ENCODE assay signal across 14 cellular contexts in the genomic region with DNA sequence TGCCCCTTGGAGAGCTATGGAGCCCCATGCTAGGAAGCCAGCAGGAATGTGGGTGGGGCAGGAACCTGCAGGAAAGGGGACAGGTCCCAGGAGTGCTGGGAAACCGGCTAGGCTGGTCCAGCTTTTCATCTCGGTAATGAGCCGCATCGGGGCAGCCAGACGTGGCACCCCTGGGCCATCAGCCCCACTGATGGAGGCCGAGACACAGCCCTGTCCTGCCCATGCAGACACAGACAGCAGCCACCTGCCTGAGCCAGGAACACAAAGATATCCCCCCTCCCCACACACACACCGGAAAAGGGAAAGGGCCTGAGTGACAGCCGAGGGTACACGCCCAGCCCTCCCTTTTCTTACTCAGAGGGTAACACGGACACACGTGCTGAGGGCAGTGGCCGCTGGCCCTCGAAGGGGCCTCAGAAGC. TPM values are rescaled to one million over a fixed set of nuclear protein-coding genes. Genes with fewer than 3 reads are reported as not detected.
DNase-seq lines count a peak whose midpoint lies in the region; ATAC-seq and TF ChIP-seq lines count a peak whose summit lies in the region.
"Had no signal": no experiment of that assay in that cellular context is flagged by ENCODE, and none has a peak within 500 bp of the region (broad histone marks: within the 10 kb centered on the region; RNA-seq: fewer than 3 reads in every experiment).

No MANE protein-coding gene starts in this region.

- H3K4me1 Mint-ChIP-seq in progenitor cell of endocrine pancreas (ENCODE audit: low read depth), result peaks cover 8% of the 10 kb centered on the region
- H3K4me1 Mint-ChIP-seq: naive thymus-derived CD4-positive, alpha-beta T cell had no signal

- ATAC-seq in GM18858 (IDR thresholded peaks at IDR 0.05; ENCODE audit: unreplicated experiment) (no peak), HG02642 (IDR thresholded peaks at IDR 0.05; ENCODE audit: poor library complexity, unreplicated experiment) (no peak), HG03175 (IDR thresholded peaks at IDR 0.05; ENCODE audit: unreplicated experiment) (no peak)
- ATAC-seq: naive thymus-derived CD4-positive, alpha-beta T cell had no signal

- H3K9me3 Mint-ChIP-seq in progenitor cell of endocrine pancreas (ENCODE audit: low read depth), result no peaks in the 10 kb centered on the region

- H3K4me3 Mint-ChIP-seq in progenitor cell of endocrine pancreas (ENCODE audit: low read depth), result no peak overlapping the region
- H3K4me3 Mint-ChIP-seq: naive thymus-derived CD4-positive, alpha-beta T cell had no signal

- peak overlapping the region; percentile 84 for H3K27ac Mint-ChIP-seq in progenitor cell of endocrine pancreas
- H3K27ac Mint-ChIP-seq: naive thymus-derived CD4-positive, alpha-beta T cell had no signal

- TF ChIP-seq CTCF in progenitor cell of endocrine pancreas (IDR thresholded peaks at IDR 0.05; ENCODE audit: unreplicated experiment), result no peak

- peak; percentile 94 for DNase-seq in DMS79 (lab: John Stamatoyannopoulos, UW)
- peak; percentile 7 for DNase-seq in NCI-H526 treated with DMSO at 0.1 percent for 48 hours (lab: John Stamatoyannopoulos, UW)
- peak; percentile 45 for DNase-seq in iPS-NIHi7 (ENCODE audit: extremely low spot score)
- DNase-seq in progenitor cell of endocrine pancreas (ENCODE audit: low spot score, unreplicated experiment), result no peak
- DNase-seq in T-helper 1 cell, result no peak
- DNase-seq: ACHN; activated naive CD4-positive, alpha-beta T cell; GOT3; naive thymus-derived CD4-positive, alpha-beta T cell; NCI-H2081 had no signal

- no peaks in the 10 kb centered on the region for H3K36me3 Mint-ChIP-seq in progenitor cell of endocrine pancreas (ENCODE audit: insufficient read depth)
- H3K36me3 Mint-ChIP-seq: naive thymus-derived CD4-positive, alpha-beta T cell had no signal

- no peaks in the 10 kb centered on the region for H3K27me3 Mint-ChIP-seq in progenitor cell of endocrine pancreas
- H3K27me3 Mint-ChIP-seq: naive thymus-derived CD4-positive, alpha-beta T cell had no signal

RNA-seq across cellular contexts. Expression of gene PPL, which starts 18.1 kb away (rescaled TPM):
- 62.7 and 64.1 TPM in 2 replicates for total RNA-seq in progenitor cell of endocrine pancreas
- total RNA-seq: naive thymus-derived CD4-positive, alpha-beta T cell had no signal

RNA-seq across cellular contexts. Expression of gene SEC14L5, which starts 39.3 kb away (rescaled TPM):
- 1.8 and 2.1 TPM in 2 replicates for total RNA-seq in progenitor cell of endocrine pancreas
- total RNA-seq: SJSA1 had no signal

Comparison
In these comparisons a context has a peak if more than half of its experiments do, and no peak if none do; other contexts are left out.
1. DNase-seq: peak in DMS79 (single experiment), NCI-H526 treated with DMSO at 0.1 percent for 48 hours (single experiment) and iPS-NIHi7 (single experiment); none in progenitor cell of endocrine pancreas (single experiment) and T-helper 1 cell (0 of 5).